Comparison of ENCODE assay signal across 8 cellular contexts in the genomic region with DNA sequence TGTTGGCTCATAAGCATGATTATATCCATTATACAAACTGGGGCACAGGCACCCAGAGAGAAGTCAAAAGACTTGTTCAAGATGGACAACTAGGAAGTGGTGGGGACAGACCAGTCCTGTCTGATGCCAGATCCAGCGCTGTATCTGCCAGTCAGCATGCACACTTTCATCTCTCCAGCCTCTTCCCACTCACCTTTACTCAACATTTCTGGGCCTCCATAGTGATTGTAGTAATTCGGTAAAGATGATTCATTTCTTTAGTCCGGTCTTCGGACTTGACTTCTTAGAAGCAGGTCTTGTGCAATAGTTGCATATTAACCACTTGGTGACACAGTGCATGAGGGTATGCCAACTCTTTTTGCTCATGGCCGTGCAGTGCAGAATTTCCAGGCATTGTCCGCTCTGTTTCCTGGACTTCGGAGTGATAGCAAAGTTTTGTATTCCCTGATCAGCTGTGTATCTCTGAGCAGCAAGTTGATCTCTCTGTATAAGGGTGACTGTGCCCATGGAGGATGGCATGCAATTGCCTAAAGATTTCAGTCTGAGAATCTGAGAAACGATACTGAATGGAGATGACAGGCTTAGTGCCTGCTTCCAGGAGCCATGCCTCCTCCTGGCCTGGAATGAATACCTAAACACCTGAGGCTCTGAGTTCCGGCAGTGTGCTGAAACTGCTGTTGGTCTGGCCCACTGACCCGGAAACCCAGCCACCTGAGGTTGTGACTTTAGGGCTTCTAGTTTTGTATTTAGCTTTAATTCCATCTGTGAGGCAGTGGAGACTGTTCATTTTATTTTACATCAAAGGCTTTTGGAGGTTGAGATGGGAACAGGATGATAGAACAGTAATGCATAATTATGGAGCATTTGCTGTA. TPM values are rescaled to one million over a fixed set of nuclear protein-coding genes. Genes with fewer than 3 reads are reported as not detected.
DNase-seq lines count a peak whose midpoint lies in the region; ATAC-seq and TF ChIP-seq lines count a peak whose summit lies in the region.

No MANE protein-coding gene starts in this region.

- H3K4me1 ChIP-seq in transverse colon, result peaks cover 34 to 59% (median 54%) of the 10 kb centered on the region in 4 donors

- in situ Hi-C loops in transverse colon (cut with MboI; ENCODE audit: low pct_ligation_motif_present in 1 of 4, low pct_unique_long_range_greater_than_20kb in 1 of 4, low sequenced_read_pairs in 3 of 4), result no loop called here

- H3K27me3 Mint-ChIP-seq in T-helper 2 cell treated with Interferon-gamma antibody and Interleukin-4, amounts not matched to agents 5 μg/mL and 100 μg/mL, for 36 hours (ENCODE audit: low read depth), result no peaks in the 10 kb centered on the region
- no peaks in the 10 kb centered on the region for H3K27me3 Mint-ChIP-seq in immature natural killer cell (ENCODE audit: low read depth in 3 of 3)

- DNase-seq in T-helper 2 cell treated with Interferon-gamma antibody and Interleukin-4, amounts not matched to agents 5 μg/mL and 100 μg/mL, for 36 hours (ENCODE audit: low spot score), result peak; percentile 34
- DNase-seq in glomerular endothelial cell (ENCODE audit: extremely low read depth, low read depth, low spot score) (peak; percentile 55), transverse colon (no peak), activated gamma-delta T cell (lab: John Stamatoyannopoulos, UW) (no peak), DMS53 (lab: John Stamatoyannopoulos, UW) (no peak), immature natural killer cell (no peak)

- intact Hi-C loops in transverse colon (cut with DNase I; ENCODE audit: low total_unique reads), result no loop called here

- H3K36me3 ChIP-seq in transverse colon, result no peaks in the 10 kb centered on the region

- H3K27ac Mint-ChIP-seq in T-helper 2 cell treated with Interferon-gamma antibody and Interleukin-4, amounts not matched to agents 5 μg/mL and 100 μg/mL, for 36 hours, result peak overlapping the region; percentile 21
- peak overlapping the region in 3 of 6 donors; percentile 2 to 62 (median 28) for H3K27ac Mint-ChIP-seq in immature natural killer cell

- H3K9me3 Mint-ChIP-seq in T-helper 2 cell treated with Interferon-gamma antibody and Interleukin-4, amounts not matched to agents 5 μg/mL and 100 μg/mL, for 36 hours, result no peaks in the 10 kb centered on the region
- no peaks in the 10 kb centered on the region for H3K9me3 Mint-ChIP-seq in immature natural killer cell

- TF ChIP-seq POLR2A in transverse colon (IDR thresholded peaks at IDR 0.05), result no peak

- WGBS in transverse colon (ENCODE audit: low coverage in 1 of 2), 2 donors, result 50 to 56% methylated on average over 2 to 10 of the region's 10 CpGs

- peak overlapping the region; percentile 57 for H3K4me3 Mint-ChIP-seq in T-helper 2 cell treated with Interferon-gamma antibody and Interleukin-4, amounts not matched to agents 5 μg/mL and 100 μg/mL, for 36 hours
- H3K4me3 Mint-ChIP-seq in immature natural killer cell, result peak overlapping the region in 1 of 5 donors; percentile 8

- H3K9me3 ChIP-seq in transverse colon, result no peaks in the 10 kb centered on the region

- no peaks in the 10 kb centered on the region for H3K27me3 ChIP-seq in transverse colon

- TF ChIP-seq CTCF in transverse colon (IDR thresholded peaks at IDR 0.05), result no peak

- peak overlapping the region; percentile 53 to 80 (median 68) for H3K27ac ChIP-seq in transverse colon

- peaks cover 2% of the 10 kb centered on the region for H3K36me3 Mint-ChIP-seq in T-helper 2 cell treated with Interferon-gamma antibody and Interleukin-4, amounts not matched to agents 5 μg/mL and 100 μg/mL, for 36 hours (ENCODE audit: low read depth)
- no peaks in the 10 kb centered on the region for H3K36me3 Mint-ChIP-seq in immature natural killer cell

- H3K4me1 Mint-ChIP-seq in T-helper 2 cell treated with Interferon-gamma antibody and Interleukin-4, amounts not matched to agents 5 μg/mL and 100 μg/mL, for 36 hours (ENCODE audit: low read depth), result peaks cover 81% of the 10 kb centered on the region
- peaks cover 53 to 90% of the 10 kb centered on the region in 2 donors for H3K4me1 Mint-ChIP-seq in immature natural killer cell

- peak; percentile 34 for ATAC-seq in HG02938 (IDR thresholded peaks at IDR 0.05; ENCODE audit: unreplicated experiment)

- no peak for TF ChIP-seq EP300 in transverse colon (IDR thresholded peaks at IDR 0.05; ENCODE audit: low read depth)

- peak overlapping the region; percentile 27; the same call in 1 of the 2 replicates for H3K4me3 ChIP-seq in GM08714 (ENCODE audit: low read length)
- no peak overlapping the region for H3K4me3 ChIP-seq in transverse colon

RNA-seq across cellular contexts. Expression of a gene that starts 39.0 kb away (rescaled TPM):
- total RNA-seq in glomerular endothelial cell (67.2 and 81.6 TPM in 2 replicates), transverse colon (10 to 100 TPM; 16.5 to 48.8 (median 36.8) TPM)
- 10 to 100 TPM; 18.5 to 30.0 (median 22.5) TPM for polyA plus RNA-seq in immature natural killer cell

Comparison
In these comparisons a context has a peak if more than half of its experiments do, and no peak if none do; other contexts are left out.
1. DNase-seq: peak in T-helper 2 cell treated with Interferon-gamma antibody and Interleukin-4, amounts not matched to agents 5 μg/mL and 100 μg/mL, for 36 hours (single experiment) and glomerular endothelial cell (single experiment); none in transverse colon (single experiment), activated gamma-delta T cell (single experiment), DMS53 (single experiment) and immature natural killer cell (0 of 3).